In genomic region chr7:42722726-42723125, GRCh38 we compare ENCODE assay signal across 23 cellular contexts.
"Had no signal": no experiment of that assay in that cellular context is flagged by ENCODE, and none has a peak within 500 bp of the region (broad histone marks: within the 10 kb centered on the region; RNA-seq: fewer than 3 reads in every experiment).

No MANE protein-coding gene starts in this region.

- H3K36me3 ChIP-seq: SJSA1 had no signal

- H3K27ac ChIP-seq: body of pancreas, RWPE1, SJSA1 had no signal

- DNase-seq: activated CD4-positive, alpha-beta T cell treated with anti-CD3 and anti-CD28 coated beads for 4 hours; activated CD8-positive, alpha-beta memory T cell treated with anti-CD3 and anti-CD28 coated beads, Interleukin-2, amount 50 U/mL, for 48 hours; activated CD8-positive, alpha-beta T cell treated with anti-CD3 and anti-CD28 coated beads for 36 hours; activated T-cell treated with anti-CD3 and anti-CD28 coated beads, Interleukin-2, amount 50 U/mL, for 1 hour; aorta; central memory CD4-positive, alpha-beta T cell; Karpas-422; NCI-H1105 treated with DMSO at 0.1 percent for 48 hours; NCI-H1436 treated with DMSO at 0.1 percent for 48 hours; NCI-H187; NCI-H2081; NCI-H446; NCI-H526 treated with DMSO at 0.1 percent for 48 hours; NCI-H82; Right ventricle myocardium superior had no signal

- H3K4me1 Mint-ChIP-seq: activated naive CD4-positive, alpha-beta T cell treated with anti-CD3 and anti-CD28 coated beads, Interleukin-2, amount 50 U/mL, for 24 hours had no signal

- FAIRE-seq: bronchial epithelial cell had no signal

- ATAC-seq: activated CD4-positive, CD25-positive, alpha-beta regulatory T cell treated with anti-CD3 and anti-CD28 coated beads, Interleukin-2, amount 50 U/mL, for 24 hours; activated CD8-positive, alpha-beta T cell treated with anti-CD3 and anti-CD28 coated beads for 36 hours; body of pancreas; Panc1 had no signal

- H3K27me3 ChIP-seq: body of pancreas, SJSA1 had no signal

- H3K9me3 ChIP-seq: body of pancreas, SJSA1 had no signal

- H3K4me3 ChIP-seq: body of pancreas, SJSA1 had no signal

- H3K36me3 Mint-ChIP-seq: activated naive CD4-positive, alpha-beta T cell treated with anti-CD3 and anti-CD28 coated beads, Interleukin-2, amount 50 U/mL, for 24 hours had no signal

- H3K4me3 Mint-ChIP-seq: activated CD8-positive, alpha-beta T cell treated with anti-CD3 and anti-CD28 coated beads for 36 hours; activated naive CD4-positive, alpha-beta T cell treated with anti-CD3 and anti-CD28 coated beads, Interleukin-2, amount 50 U/mL, for 24 hours; T-helper 1 cell treated with Interleukin-12 subunit alpha and Interleukin-12 subunit beta and Interleukin-4 antibody, amounts not matched to agents 30 μg/mL and 1 μg/mL, for 36 hours had no signal

- H3K9me3 Mint-ChIP-seq: activated CD8-positive, alpha-beta T cell treated with anti-CD3 and anti-CD28 coated beads for 36 hours had no signal

- H3K27ac Mint-ChIP-seq: activated CD8-positive, alpha-beta T cell treated with anti-CD3 and anti-CD28 coated beads for 36 hours; activated naive CD4-positive, alpha-beta T cell treated with anti-CD3 and anti-CD28 coated beads, Interleukin-2, amount 50 U/mL, for 24 hours; T-helper 1 cell treated with Interleukin-12 subunit alpha and Interleukin-12 subunit beta and Interleukin-4 antibody, amounts not matched to agents 30 μg/mL and 1 μg/mL, for 36 hours had no signal

- H3K4me1 ChIP-seq: body of pancreas, SJSA1 had no signal
